Comparison of ENCODE assay signal across 16 cellular contexts in the genomic region with DNA sequence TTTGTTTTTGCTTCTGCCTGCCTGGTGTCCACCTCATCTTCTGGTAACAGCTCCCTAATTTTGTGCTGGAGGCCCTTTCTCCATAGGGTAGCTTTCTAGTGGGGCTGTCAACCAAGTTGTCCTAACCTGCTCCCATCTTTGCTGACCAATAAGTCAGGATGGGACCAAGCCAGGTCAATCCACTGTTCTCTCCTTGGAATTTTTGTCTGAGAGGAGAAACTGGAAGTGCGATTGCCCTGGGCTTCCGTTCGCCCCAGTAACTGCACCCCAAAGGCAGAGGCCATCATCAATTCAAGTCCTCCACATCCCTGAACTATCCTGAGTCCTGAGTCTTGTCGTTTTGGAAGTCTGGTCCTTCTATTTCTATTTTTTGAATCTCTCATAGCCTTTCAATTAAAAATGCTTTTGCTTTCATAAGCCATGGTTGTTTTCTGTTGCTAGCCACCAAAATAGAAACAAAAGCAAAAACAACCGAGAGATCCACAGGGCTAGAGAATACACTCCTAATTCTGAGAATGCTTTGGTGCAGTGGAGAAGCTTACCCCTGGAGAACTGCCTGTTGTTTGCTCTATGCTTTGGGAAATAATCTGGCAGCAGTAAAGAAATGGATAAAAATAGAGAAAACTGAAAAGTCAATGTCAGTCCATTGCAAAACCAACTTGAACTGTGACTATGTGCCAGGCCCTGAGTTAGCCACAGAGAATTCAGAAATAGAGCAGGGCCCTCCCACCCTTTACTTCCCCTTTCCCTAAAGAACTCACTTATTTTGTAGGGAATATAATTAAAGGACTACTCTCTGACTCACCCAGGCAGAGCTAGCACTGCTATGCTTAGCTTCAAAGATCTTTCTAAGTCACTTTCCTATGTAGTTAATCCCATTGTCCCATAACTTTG.
DNase-seq lines count a peak whose midpoint lies in the region; ATAC-seq, FAIRE-seq and TF ChIP-seq lines count a peak whose summit lies in the region.
"Had no signal": no experiment of that assay in that cellular context is flagged by ENCODE, and none has a peak within 500 bp of the region (broad histone marks: within the 10 kb centered on the region; RNA-seq: fewer than 3 reads in every experiment).

No MANE protein-coding gene starts in this region.

- H3K4me1 Mint-ChIP-seq in Calu3 (ENCODE audit: low read depth, unreplicated experiment) = no peaks in the 10 kb centered on the region
- H3K4me1 Mint-ChIP-seq: activated CD4-positive, alpha-beta T cell treated with anti-CD3 and anti-CD28 coated beads, Interleukin-2, amount 10 ng/mL, durations not matched to agents 7 days and 5 days had no signal

- no peak overlapping the region for H3K4me3 ChIP-seq in AG10803 (ENCODE audit: low read length)
- H3K4me3 ChIP-seq in fibroblast of the aortic adventitia (ENCODE audit: low read depth, low read length) = no peak overlapping the region
- H3K4me3 ChIP-seq in pancreas = no peak overlapping the region

- H3K27ac Mint-ChIP-seq in Calu3 (ENCODE audit: unreplicated experiment) = no peak overlapping the region
- H3K27ac Mint-ChIP-seq: activated CD4-positive, alpha-beta T cell treated with anti-CD3 and anti-CD28 coated beads, Interleukin-2, amount 10 ng/mL, durations not matched to agents 7 days and 5 days; activated T-helper 2 cell treated with anti-CD3 and anti-CD28 coated beads, Interferon-gamma antibody, Interleukin-2, Interleukin-4, amounts not matched to agents 10 μg/mL and 5 μg/mL and 100 μg/mL, durations not matched to agents 14 hours and 24 hours and 36 hours; type B pancreatic cell had no signal

- no peak overlapping the region for H3K4me3 Mint-ChIP-seq in Calu3 (ENCODE audit: low read depth, unreplicated experiment)
- H3K4me3 Mint-ChIP-seq: activated CD4-positive, alpha-beta T cell treated with anti-CD3 and anti-CD28 coated beads, Interleukin-2, amount 10 ng/mL, durations not matched to agents 7 days and 5 days; type B pancreatic cell had no signal

- H3K9me3 ChIP-seq in pancreas = no peaks in the 10 kb centered on the region

- WGBS in pancreas, 2 donors = 76 to 82% methylated on average over 5 of the region's 5 CpGs

- no peaks in the 10 kb centered on the region for H3K36me3 Mint-ChIP-seq in Calu3 (ENCODE audit: insufficient read depth, unreplicated experiment)
- H3K36me3 Mint-ChIP-seq: type B pancreatic cell had no signal

- ATAC-seq in pancreas (peak in 3 of 4 donors; percentile 3 to 22 (median 4)), GM21723 (IDR thresholded peaks at IDR 0.05; ENCODE audit: unreplicated experiment) (no peak), HG02678 (IDR thresholded peaks at IDR 0.05; ENCODE audit: unreplicated experiment) (no peak)
- ATAC-seq: PC-3 had no signal

- no peak overlapping the region for H3K27ac ChIP-seq in pancreas

- H3K36me3 ChIP-seq in pancreas = no peaks in the 10 kb centered on the region

- CTCF ChIA-PET in Calu3 (lab: Charles Lee) = no interaction called here

- DNase-seq in AG10803 (ENCODE audit: low read depth) (peak; percentile 68), M059J (ENCODE audit: low read depth) (peak; percentile 58), fibroblast of the aortic adventitia (ENCODE audit: low read depth) (peak; percentile 84), pancreas (no peak), Calu3 (no peak), middle frontal gyrus (ENCODE audit: extremely low spot score, low spot score) (no peak)
- DNase-seq: activated CD4-positive, alpha-beta T cell treated with anti-CD3 and anti-CD28 coated beads, Interleukin-2, amount 10 ng/mL, durations not matched to agents 7 days and 5 days; NCI-H1105; NCI-H446; small intestine had no signal

- no TSS peak for BruUV-seq in Calu3 (replicated peaks; lab: Mats Ljungman, UMichigan)

- peaks cover 13 to 22% (median 14%) of the 10 kb centered on the region in 3 donors for H3K4me1 ChIP-seq in pancreas

- no peaks in the 10 kb centered on the region for H3K27me3 Mint-ChIP-seq in Calu3 (ENCODE audit: unreplicated experiment)

- FAIRE-seq in pancreas (lab: Jason Lieb, UNC) = no peak
- FAIRE-seq: H54, small intestine had no signal

- no peaks in the 10 kb centered on the region for H3K27me3 ChIP-seq in pancreas

- no peak for TF ChIP-seq CTCF in AG10803 (conservative IDR thresholded peaks at IDR 0.05; ENCODE audit: low read length)
- TF ChIP-seq CTCF in fibroblast of the aortic adventitia (IDR thresholded peaks at IDR 0.05; ENCODE audit: insufficient read depth, low read length) = no peak
- no peak for TF ChIP-seq CTCF in pancreas (IDR thresholded peaks at IDR 0.05)
- TF ChIP-seq CTCF in Calu3 (IDR thresholded peaks at IDR 0.05; ENCODE audit: unreplicated experiment) = no peak

- intact Hi-C loops in pancreas (cut with DNase I) (no loop called here), Calu3 (cut with micrococcal nuclease; ENCODE audit: unreplicated experiment) (no loop called here)

- peaks cover 2% of the 10 kb centered on the region for H3K9me3 Mint-ChIP-seq in Calu3 (ENCODE audit: low read depth, unreplicated experiment)
- H3K9me3 Mint-ChIP-seq: activated CD4-positive, alpha-beta T cell treated with anti-CD3 and anti-CD28 coated beads, Interleukin-2, amount 10 ng/mL, durations not matched to agents 7 days and 5 days; activated T-helper 2 cell treated with anti-CD3 and anti-CD28 coated beads, Interferon-gamma antibody, Interleukin-2, Interleukin-4, amounts not matched to agents 10 μg/mL and 5 μg/mL and 100 μg/mL, durations not matched to agents 14 hours and 24 hours and 36 hours had no signal

Comparison
In these comparisons a context has a peak if more than half of its experiments do, and no peak if none do; other contexts are left out.
1. DNase-seq: peak in AG10803 (single experiment), M059J (single experiment) and fibroblast of the aortic adventitia (single experiment); none in pancreas (0 of 6), Calu3 (single experiment) and middle frontal gyrus (single experiment).
2. ATAC-seq: peak in pancreas (3 of 4); none in GM21723 (single experiment) and HG02678 (single experiment).